In the genomic region with DNA sequence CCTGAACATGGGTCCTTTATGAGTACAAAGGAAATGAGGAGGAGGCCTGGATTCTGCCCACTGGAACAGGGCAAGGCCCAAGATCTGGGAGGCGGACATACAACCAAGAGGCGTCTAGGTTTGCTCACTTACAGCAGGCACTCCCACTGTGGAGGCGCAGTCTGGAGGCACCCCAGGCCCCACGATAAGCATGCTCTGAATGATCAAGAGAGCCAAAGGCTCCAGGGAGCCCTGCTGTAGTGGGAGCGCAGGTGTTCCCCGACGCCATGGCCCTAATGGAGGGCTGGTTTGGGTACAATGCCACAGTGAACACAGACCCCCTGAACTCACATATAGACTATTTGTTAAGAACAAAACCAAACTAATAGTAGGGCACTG, we compare ENCODE assay signal across 20 cellular contexts.
A peak's percentile ranks its signal among the peaks of the same experiment; 100 is the strongest.
DNase-seq lines count a peak whose midpoint lies in the region; ATAC-seq and TF ChIP-seq lines count a peak whose summit lies in the region.
"Had no signal": no experiment of that assay in that cellular context is flagged by ENCODE, and none has a peak within 500 bp of the region (broad histone marks: within the 10 kb centered on the region; RNA-seq: fewer than 3 reads in every experiment).

No MANE protein-coding gene starts in this region.

- POLR2A ChIA-PET in CD4-positive, alpha-beta memory T cell (lab: Charles Lee; ENCODE audit: partially characterized antibody) = interaction anchor here (1.4 to 15.2 kb wide), 3 partner anchors 13 to 79 kb away, joined by 5 to 439 read pairs (median 297); no protein-coding TSS in a partner anchor
- POLR2A ChIA-PET in RWPE1 (lab: Yijun Ruan, JAX; ENCODE audit: low non-redundant PET) = no interaction called here

- H3K4me1 Mint-ChIP-seq in CD4-positive, alpha-beta memory T cell = peaks cover 71 to 98% (median 91%) of the 10 kb centered on the region in 4 donors
- peaks cover 7% of the 10 kb centered on the region for H3K4me1 Mint-ChIP-seq in endothelial cell (ENCODE audit: unreplicated experiment)

- no peaks in the 10 kb centered on the region for H3K27me3 ChIP-seq in CD4-positive, alpha-beta memory T cell (ENCODE audit: insufficient read depth, low read length)
- no peaks in the 10 kb centered on the region for H3K27me3 ChIP-seq in spleen (replicated peaks in 1 of 7)
- H3K27me3 ChIP-seq: heart left ventricle, ovary had no signal

- TF ChIP-seq CTCF in RWPE1 (conservative IDR thresholded peaks at IDR 0.05; ENCODE audit: low read depth) = no peak
- no peak for TF ChIP-seq CTCF in endothelial cell (IDR thresholded peaks at IDR 0.05; ENCODE audit: unreplicated experiment)
- TF ChIP-seq CTCF in spleen (IDR thresholded peaks at IDR 0.05 in 8 of 11, conservative IDR thresholded peaks at IDR 0.05 in 3 of 11) = no peak

- DNase-seq in CD4-positive, alpha-beta memory T cell = no peak
- DNase-seq in RWPE1 (ENCODE audit: low spot score) (no peak), endothelial cell (ENCODE audit: low spot score) (no peak), spleen (peak; percentile 64), NOMO-1 treated with dmso at 0.1 percent for 144 hours (lab: John Stamatoyannopoulos, UW; ENCODE audit: unreplicated experiment) (no peak), NCI-H1694 treated with DMSO at 0.1 percent for 48 hours (lab: John Stamatoyannopoulos, UW) (no peak)
- DNase-seq: activated CD4-positive, alpha-beta T cell treated with anti-CD3 and anti-CD28 coated beads, Interleukin-2, amount 10 ng/mL, durations not matched to agents 7 days and 5 days; activated naive CD8-positive, alpha-beta T cell treated with anti-CD3 and anti-CD28 coated beads, Interleukin-2, amount 10 ng/mL, durations not matched to agents 7 days and 5 days; COR-L47; Karpas-422; mesendoderm; NCI-H187; NCI-H69; ovary had no signal

- H3K4me3 ChIP-seq in CD4-positive, alpha-beta memory T cell (ENCODE audit: low read length in 2 of 2) = no peak overlapping the region
- H3K4me3 ChIP-seq in spleen = no peak overlapping the region
- H3K4me3 ChIP-seq: heart left ventricle, ovary had no signal

- ATAC-seq in GM21390 (IDR thresholded peaks at IDR 0.05; ENCODE audit: unreplicated experiment) = no peak
- ATAC-seq: heart left ventricle, SK-N-SH treated with all-trans-retinoic acid at 6 μM for 48 hours had no signal

- intact Hi-C loops in CD4-positive, alpha-beta memory T cell (cut with micrococcal nuclease) = no loop called here
- intact Hi-C loops in spleen (cut with DNase I; ENCODE audit: low total_unique reads) = no loop called here

- H3K27me3 Mint-ChIP-seq in CD4-positive, alpha-beta memory T cell = no peaks in the 10 kb centered on the region
- H3K27me3 Mint-ChIP-seq in endothelial cell (ENCODE audit: unreplicated experiment) = peaks cover 11% of the 10 kb centered on the region
- H3K27me3 Mint-ChIP-seq: activated CD4-positive, alpha-beta T cell treated with anti-CD3 and anti-CD28 coated beads, Interleukin-2, amount 10 ng/mL, durations not matched to agents 7 days and 5 days; type B pancreatic cell had no signal

- peaks cover 98% of the 10 kb centered on the region for H3K4me1 ChIP-seq in CD4-positive, alpha-beta memory T cell (ENCODE audit: insufficient read depth, low read length)
- H3K4me1 ChIP-seq in spleen = peaks cover 52 to 100% (median 90%) of the 10 kb centered on the region in 6 donors

- peak overlapping the region in 5 of 8 donors; percentile 50 to 73 (median 60) for H3K4me3 Mint-ChIP-seq in CD4-positive, alpha-beta memory T cell
- peak overlapping the region; percentile 48 for H3K4me3 Mint-ChIP-seq in endothelial cell (ENCODE audit: unreplicated experiment)
- H3K4me3 Mint-ChIP-seq: activated CD4-positive, alpha-beta T cell treated with anti-CD3 and anti-CD28 coated beads, Interleukin-2, amount 10 ng/mL, durations not matched to agents 7 days and 5 days; activated naive CD8-positive, alpha-beta T cell treated with anti-CD3 and anti-CD28 coated beads, Interleukin-2, amount 10 ng/mL, durations not matched to agents 7 days and 5 days; T-helper 2 cell treated with Interferon-gamma antibody and Interleukin-4, amounts not matched to agents 5 μg/mL and 100 μg/mL, for 36 hours; type B pancreatic cell had no signal

- H3K36me3 ChIP-seq in CD4-positive, alpha-beta memory T cell (ENCODE audit: insufficient read depth, low read length) = peaks cover 7% of the 10 kb centered on the region
- peaks cover 0 to 59% (median 0%) of the 10 kb centered on the region in 6 donors for H3K36me3 ChIP-seq in spleen
- H3K36me3 ChIP-seq: ovary had no signal

- CTCF ChIA-PET in CD4-positive, alpha-beta memory T cell (lab: Charles Lee; ENCODE audit: partially characterized antibody) = interaction anchor here (1.1 to 10.6 kb wide), 3 partner anchors 38 to 62 kb away, joined by 5 to 200 read pairs (median 5); no protein-coding TSS in a partner anchor
- CTCF ChIA-PET in RWPE1 (lab: Yijun Ruan, JAX) = no interaction called here

- no peak for TF ChIP-seq POLR2A in spleen (IDR thresholded peaks at IDR 0.05)

- H3K9me3 ChIP-seq in CD4-positive, alpha-beta memory T cell (ENCODE audit: control insufficient read depth in 1 of 2, low read length in 2 of 2) = no peaks in the 10 kb centered on the region
- no peaks in the 10 kb centered on the region for H3K9me3 ChIP-seq in spleen
- H3K9me3 ChIP-seq: heart left ventricle, ovary had no signal

- peak overlapping the region; percentile 43 for H3K27ac ChIP-seq in CD4-positive, alpha-beta memory T cell (ENCODE audit: low read depth, low read length)
- H3K27ac ChIP-seq in RWPE1 (peak overlapping the region; percentile 95), spleen (peak overlapping the region in 3 of 8 donors; percentile 94 to 97 (median 95))
- H3K27ac ChIP-seq: ovary had no signal

- peaks cover 5 to 18% of the 10 kb centered on the region in 2 donors for H3K36me3 Mint-ChIP-seq in CD4-positive, alpha-beta memory T cell
- H3K36me3 Mint-ChIP-seq in endothelial cell (ENCODE audit: low read depth, unreplicated experiment) = peaks cover 6% of the 10 kb centered on the region
- H3K36me3 Mint-ChIP-seq: activated naive CD8-positive, alpha-beta T cell treated with anti-CD3 and anti-CD28 coated beads, Interleukin-2, amount 10 ng/mL, durations not matched to agents 7 days and 5 days had no signal

- H3K27ac Mint-ChIP-seq in CD4-positive, alpha-beta memory T cell = peak overlapping the region; percentile 61 to 93 (median 83)
- H3K27ac Mint-ChIP-seq in endothelial cell (ENCODE audit: unreplicated experiment) = no peak overlapping the region
- H3K27ac Mint-ChIP-seq: activated naive CD8-positive, alpha-beta T cell treated with anti-CD3 and anti-CD28 coated beads, Interleukin-2, amount 10 ng/mL, durations not matched to agents 7 days and 5 days; activated T-helper 2 cell treated with anti-CD3 and anti-CD28 coated beads, Interferon-gamma antibody, Interleukin-2, Interleukin-4, amounts not matched to agents 10 μg/mL and 5 μg/mL and 100 μg/mL, durations not matched to agents 14 hours and 24 hours and 36 hours; type B pancreatic cell had no signal

- WGBS in spleen, 5 donors = 94 to 97% (median 96%) methylated on average over 7 of the region's 7 CpGs

- no peaks in the 10 kb centered on the region for H3K9me3 Mint-ChIP-seq in CD4-positive, alpha-beta memory T cell
- H3K9me3 Mint-ChIP-seq in endothelial cell (ENCODE audit: unreplicated experiment) = no peaks in the 10 kb centered on the region
- H3K9me3 Mint-ChIP-seq: activated CD4-positive, alpha-beta T cell treated with anti-CD3 and anti-CD28 coated beads, Interleukin-2, amount 10 ng/mL, durations not matched to agents 7 days and 5 days; activated naive CD8-positive, alpha-beta T cell treated with anti-CD3 and anti-CD28 coated beads, Interleukin-2, amount 10 ng/mL, durations not matched to agents 7 days and 5 days; activated T-helper 2 cell treated with anti-CD3 and anti-CD28 coated beads, Interferon-gamma antibody, Interleukin-2, Interleukin-4, amounts not matched to agents 10 μg/mL and 5 μg/mL and 100 μg/mL, durations not matched to agents 14 hours and 24 hours and 36 hours; T-helper 2 cell treated with Interferon-gamma antibody and Interleukin-4, amounts not matched to agents 5 μg/mL and 100 μg/mL, for 36 hours; type B pancreatic cell had no signal
